ENCODE assay signal across 8 cellular contexts in genomic region chr19:17235618-17236413, GRCh38. TPM values are rescaled to one million over a fixed set of nuclear protein-coding genes. Genes with fewer than 3 reads are reported as not detected.
DNase-seq lines count a peak whose midpoint lies in the region; ATAC-seq, FAIRE-seq and TF ChIP-seq lines count a peak whose summit lies in the region.

No MANE protein-coding gene starts in this region.

- no peak for FAIRE-seq in pancreas (lab: Jason Lieb, UNC)

- peaks cover 6% of the 10 kb centered on the region for H3K27me3 Mint-ChIP-seq in glutamatergic neuron (ENCODE audit: unreplicated experiment)

- WGBS in pancreas, 2 donors: 11 to 16% methylated on average over 43 to 78 of the region's 81 CpGs

- no peak overlapping the region for H3K4me3 Mint-ChIP-seq in glutamatergic neuron (ENCODE audit: unreplicated experiment)

- H3K4me3 ChIP-seq in pancreas (peak overlapping the region; percentile 31 to 59 (median 38)), tibial artery (peak overlapping the region; percentile 48 to 70)

- TF ChIP-seq CTCF in glutamatergic neuron (IDR thresholded peaks at IDR 0.05; ENCODE audit: partially characterized antibody, unreplicated experiment) (no peak), pancreas (IDR thresholded peaks at IDR 0.05) (no peak), tibial artery (IDR thresholded peaks at IDR 0.05) (peak; percentile 35 to 46)

- H3K36me3 ChIP-seq in pancreas: peaks cover 0 to 19% (median 8%) of the 10 kb centered on the region in 3 donors
- peaks cover 0 to 69% (median 26%) of the 10 kb centered on the region in 3 donors for H3K36me3 ChIP-seq in tibial artery

- no peaks in the 10 kb centered on the region for H3K36me3 Mint-ChIP-seq in glutamatergic neuron (ENCODE audit: unreplicated experiment)

- H3K27me3 ChIP-seq in pancreas: no peaks in the 10 kb centered on the region
- H3K27me3 ChIP-seq in tibial artery: no peaks in the 10 kb centered on the region

- peaks cover 4% of the 10 kb centered on the region for H3K4me1 Mint-ChIP-seq in glutamatergic neuron (ENCODE audit: low read depth, unreplicated experiment)

- peak; percentile 59 to 88 (median 84) for ATAC-seq in pancreas

- DNase-seq in 8988T: peak; percentile 66
- DNase-seq in HT-29 (ENCODE audit: low spot score): peak; percentile 63
- DNase-seq in SHP77 treated with DMSO at 0.1 percent for 48 hours (lab: John Stamatoyannopoulos, UW): peak; percentile 28
- DNase-seq in activated naive CD4-positive, alpha-beta T cell treated with anti-CD3 and anti-CD28 coated beads, Interleukin-2, amount 50 U/mL, for 16 hours: peak; percentile 80
- DNase-seq in glutamatergic neuron: peak; percentile 71
- peak; percentile 64 to 84 (median 68) for DNase-seq in pancreas
- peak; percentile 60 to 83 for DNase-seq in tibial artery

- intact Hi-C loops in pancreas (cut with DNase I): no loop called here
- intact Hi-C loops in tibial artery (cut with DNase I; ENCODE audit: low total_unique reads): loop anchor here (10.0 kb wide), 2 partner anchors 161 to 619 kb away; partner anchors contain the start of genes HAUS8, MYO9B and RPL18A

- no peak overlapping the region for H3K27ac Mint-ChIP-seq in glutamatergic neuron (ENCODE audit: unreplicated experiment)

- H3K9me3 Mint-ChIP-seq in glutamatergic neuron (ENCODE audit: unreplicated experiment): peaks cover 9% of the 10 kb centered on the region

- peaks cover 5 to 21% (median 9%) of the 10 kb centered on the region in 3 donors for H3K4me1 ChIP-seq in pancreas
- peaks cover 0 to 29% (median 21%) of the 10 kb centered on the region in 4 donors for H3K4me1 ChIP-seq in tibial artery

- H3K27ac ChIP-seq in pancreas: peak overlapping the region in 3 of 4 donors; percentile 42 to 69 (median 64)
- peak overlapping the region; percentile 63 to 82 for H3K27ac ChIP-seq in tibial artery

- H3K9me3 ChIP-seq in pancreas (no peaks in the 10 kb centered on the region), tibial artery (no peaks in the 10 kb centered on the region)

- peak; percentile 17 for TF ChIP-seq POLR2A in GM18526 (IDR thresholded peaks at IDR 0.05; ENCODE audit: extremely low read depth, insufficient read length)

RNA-seq across cellular contexts. Expression of gene OCEL1, which starts 9.8 kb away (rescaled TPM):
- 2.6 and 8.7 TPM in 2 replicates for total RNA-seq in HT-29 (2014; rRNA removed; shearing (Covaris generic))
- total RNA-seq in glutamatergic neuron (ENCODE audit: unreplicated experiment): 23.4 TPM
- 10 to 100 TPM; 13.4 to 19.6 (median 16.9) TPM for total RNA-seq in pancreas
- 10 to 100 TPM; 20.9 to 28.4 TPM for polyA plus RNA-seq in pancreas

RNA-seq across cellular contexts. Expression of gene NR2F6, which starts 9.9 kb away (rescaled TPM):
- 265 and 297 TPM in 2 replicates for total RNA-seq in HT-29 (2014; rRNA removed; shearing (Covaris generic))
- total RNA-seq in glutamatergic neuron (ENCODE audit: unreplicated experiment): 109 TPM
- 10 to 100 TPM; 32.5 to 51.2 (median 39.7) TPM for total RNA-seq in pancreas
- polyA plus RNA-seq in pancreas: 10 to 100 TPM; 21.3 to 23.5 TPM

RNA-seq across cellular contexts. Expression of gene USE1, which starts 20.7 kb away (rescaled TPM):
- total RNA-seq in HT-29 (2014; rRNA removed; shearing (Covaris generic)): 27.6 and 29.1 TPM in 2 replicates
- total RNA-seq in glutamatergic neuron (ENCODE audit: unreplicated experiment): 14.9 TPM
- 10 to 100 TPM; 12.8 to 22.4 (median 16.4) TPM for total RNA-seq in pancreas
- polyA plus RNA-seq in pancreas: 10 to 100 TPM; 43.3 to 46.6 TPM

RNA-seq across cellular contexts. Expression of gene USHBP1, which starts 28.7 kb away (rescaled TPM):
- 0.08 TPM in 1 of 2 replicates, not detected in the other for total RNA-seq in HT-29 (2014; rRNA removed; shearing (Covaris generic))
- not detected for total RNA-seq in glutamatergic neuron (ENCODE audit: unreplicated experiment)
- 1 to 10 TPM; 1.2 to 2.9 (median 1.8) TPM for total RNA-seq in pancreas
- polyA plus RNA-seq in pancreas: 10 to 100 TPM in 1 of 2 donors, 1 to 10 TPM in 1; 9.3 to 11.1 TPM

RNA-seq across cellular contexts. Expression of gene BABAM1, which starts 31.4 kb away (rescaled TPM):
- 79.8 and 98.6 TPM in 2 replicates for total RNA-seq in HT-29 (2014; rRNA removed; shearing (Covaris generic))
- total RNA-seq in glutamatergic neuron (ENCODE audit: unreplicated experiment) (85.7 TPM), pancreas (10 to 100 TPM; 25.5 to 46.8 (median 31.8) TPM)
- polyA plus RNA-seq in pancreas: 10 to 100 TPM; 64.1 to 71.1 TPM

Comparison
In these comparisons a context has a peak if more than half of its experiments do, and no peak if none do; other contexts are left out.
1. Peak in every context shown above with its lines: DNase-seq, ATAC-seq, H3K4me3 ChIP-seq and H3K27ac ChIP-seq.
2. DNase-seq: peak in every context shown above with its lines; median percentile 80 in activated naive CD4-positive, alpha-beta T cell treated with anti-CD3 and anti-CD28 coated beads, Interleukin-2, amount 50 U/mL, for 16 hours; 72 in tibial artery; 71 in glutamatergic neuron; 68 in pancreas; 66 in 8988T; 63 in HT-29; 28 in SHP77 treated with DMSO at 0.1 percent for 48 hours.
3. CTCF ChIP-seq: peak in tibial artery (2 of 2); none in glutamatergic neuron (single experiment) and pancreas (0 of 4).